ENCODE assay signal across 28 cellular contexts in genomic region chr2:24466871-24467870, GRCh38. TPM values are rescaled to one million over a fixed set of nuclear protein-coding genes. Genes with fewer than 3 reads are reported as not detected.
DNase-seq lines count a peak whose midpoint lies in the region; ATAC-seq, FAIRE-seq and TF ChIP-seq lines count a peak whose summit lies in the region.
"Had no signal": no experiment of that assay in that cellular context is flagged by ENCODE, and none has a peak within 500 bp of the region (broad histone marks: within the 10 kb centered on the region; RNA-seq: fewer than 3 reads in every experiment).

No MANE protein-coding gene starts in this region.

- no peak for DNase-seq in HepG2 (ENCODE audit: low spot score)
- no peak for DNase-seq in right lobe of liver
- peak; percentile 29 for DNase-seq in bronchial epithelial cell (ENCODE audit: low read depth)
- peak; percentile 31 for DNase-seq in lung (ENCODE audit: low spot score)
- DNase-seq in dermis blood vessel endothelial cell = no peak
- no peak for DNase-seq in DMS114 treated with DMSO at 0.1 percent for 48 hours (lab: John Stamatoyannopoulos, UW; ENCODE audit: unreplicated experiment)
- DNase-seq in HuH-7.5 (ENCODE audit: low spot score) = no peak
- DNase-seq: activated CD4-positive, alpha-beta T cell treated with anti-CD3 and anti-CD28 coated beads for 48 hours; activated gamma-delta T cell; activated T-cell treated with anti-CD3 and anti-CD28 coated beads, Interleukin-2, amount 50 U/mL, for 1 hour; CD8-positive, alpha-beta memory T cell; central memory CD4-positive, alpha-beta T cell; DMS79; gastrocnemius medialis; GF-D8; hippocampal formation; left ventricle myocardium inferior; MG63; natural killer cell; NCI-H1105 treated with DMSO at 0.1 percent for 48 hours; NCI-H2029 treated with DMSO at 0.1 percent for 48 hours; NCI-H226; NCI-H82; stimulated activated naive CD8-positive, alpha-beta T cell treated with anti-CD3 and anti-CD28 coated beads, Interleukin-15, amount 100 ng/mL, for 72 hours had no signal

- TF ChIP-seq CTCF in HepG2 (CRISPR knock-in tag; IDR thresholded peaks at IDR 0.05) (no peak), right lobe of liver (IDR thresholded peaks at IDR 0.05) (no peak), bronchial epithelial cell (IDR thresholded peaks at IDR 0.05; ENCODE audit: insufficient read depth, low read length, severe bottlenecking) (no peak), lung (IDR thresholded peaks at IDR 0.05; ENCODE audit: control extremely low read depth, extremely low read depth) (no peak)

- TF ChIP-seq RAD21 in HepG2 (CRISPR knock-in tag; IDR thresholded peaks at IDR 0.05) = no peak

- H3K27me3 ChIP-seq in HepG2 (ENCODE audit: control insufficient read depth in 1 of 2, insufficient read depth in 2 of 2, low read length in 2 of 2) = peaks cover 0 to 6% of the 10 kb centered on the region in 2 experiments; a peak in 1 of 5 replicates
- H3K27me3 ChIP-seq in right lobe of liver = no peaks in the 10 kb centered on the region
- H3K27me3 ChIP-seq in bronchial epithelial cell (ENCODE audit: control insufficient read depth, insufficient read depth, low read length) = no peaks in the 10 kb centered on the region
- H3K27me3 ChIP-seq in lung (ENCODE audit: control insufficient read depth, insufficient read depth) = no peaks in the 10 kb centered on the region
- H3K27me3 ChIP-seq: gastrocnemius medialis, MG63 had no signal

- POLR2A ChIA-PET in HepG2 (lab: Yijun Ruan, JAX) = no interaction called here

- TF ChIP-seq POLR2A in HepG2 (IDR thresholded peaks at IDR 0.05; ENCODE audit: insufficient read depth in 1 of 2, low read depth in 2 of 2, low read length in 2 of 2) (no peak), right lobe of liver (IDR thresholded peaks at IDR 0.05) (no peak)

- no peak for FAIRE-seq in HepG2 (lab: Jason Lieb, UNC)
- FAIRE-seq in bronchial epithelial cell (lab: Jason Lieb, UNC) = no peak
- FAIRE-seq: endometrium, H54 had no signal

- ATAC-seq in HepG2 (no peak), right lobe of liver (no peak), lung (ENCODE audit: insufficient read depth, low FRiP score) (no peak), HG02763 (IDR thresholded peaks at IDR 0.05; ENCODE audit: unreplicated experiment) (no peak)
- ATAC-seq: gastrocnemius medialis; natural killer cell; stimulated activated naive CD8-positive, alpha-beta T cell treated with anti-CD3 and anti-CD28 coated beads, Interleukin-15, amount 100 ng/mL, for 72 hours had no signal

- in situ Hi-C loops in HepG2 (cut with HindIII; ENCODE audit: extremely low pct_ligation_motif_present, low pct_unique_long_range_greater_than_20kb) = no loop called here

- no peak overlapping the region for H2AFZ ChIP-seq in HepG2 (ENCODE audit: low read length)

- intact Hi-C loops in HepG2 (cut with micrococcal nuclease; ENCODE audit: unreplicated experiment) = no loop called here
- intact Hi-C loops in right lobe of liver (cut with DNase I) = no loop called here

- H3K4me3 ChIP-seq in HepG2 (replicated peaks in 1 of 3; ENCODE audit: insufficient read depth in 1 of 3, low read depth in 2 of 3, low read length in 3 of 3) (no peak overlapping the region), right lobe of liver (no peak overlapping the region), bronchial epithelial cell (ENCODE audit: low read depth, low read length) (no peak overlapping the region), lung (no peak overlapping the region)
- H3K4me3 ChIP-seq: gastrocnemius medialis, left ventricle myocardium inferior, MG63, skin epidermis had no signal

- no peak overlapping the region for H3K4me2 ChIP-seq in HepG2 (ENCODE audit: low read depth, low read length)

- TF ChIP-seq EP300 in HepG2 (IDR thresholded peaks at IDR 0.05; ENCODE audit: low read depth in 2 of 2, low read length in 2 of 2) = no peak
- no peak for TF ChIP-seq EP300 in HepG2 (CRISPR knock-in tag; IDR thresholded peaks at IDR 0.05; ENCODE audit: borderline replicate concordance)

- no peaks in the 10 kb centered on the region for H4K20me1 ChIP-seq in HepG2 (ENCODE audit: insufficient read depth, low read length)

- no peaks in the 10 kb centered on the region for H3K79me2 ChIP-seq in HepG2 (ENCODE audit: insufficient read depth, low read length)

- no peak overlapping the region for H3K9ac ChIP-seq in HepG2 (ENCODE audit: insufficient read depth, low read depth, low read length)

- H3K4me1 ChIP-seq in HepG2 (ENCODE audit: insufficient read depth, low read length) = no peaks in the 10 kb centered on the region
- H3K4me1 ChIP-seq in right lobe of liver = no peaks in the 10 kb centered on the region
- H3K4me1 ChIP-seq in lung (ENCODE audit: control insufficient read depth in 2 of 2, insufficient read depth in 2 of 2, low read length in 2 of 2) = no peaks in the 10 kb centered on the region
- H3K4me1 ChIP-seq: gastrocnemius medialis, left ventricle myocardium inferior had no signal

- no peaks in the 10 kb centered on the region for H3K9me3 ChIP-seq in HepG2 (ENCODE audit: low read length)
- H3K9me3 ChIP-seq in right lobe of liver = no peaks in the 10 kb centered on the region
- no peaks in the 10 kb centered on the region for H3K9me3 ChIP-seq in lung (ENCODE audit: control insufficient read depth in 2 of 2, insufficient read depth in 1 of 2, low read length in 1 of 2)
- H3K9me3 ChIP-seq: gastrocnemius medialis, left ventricle myocardium inferior, MG63 had no signal

- CTCF ChIA-PET in HepG2 (lab: Yijun Ruan, JAX; ENCODE audit: low intra/inter-chr PET ratio, low total read pairs) = no interaction called here

- H3K36me3 ChIP-seq in HepG2 (replicated peaks in 1 of 2; ENCODE audit: control insufficient read depth in 1 of 2, insufficient read depth in 2 of 2, low read length in 2 of 2) (no peaks in the 10 kb centered on the region), right lobe of liver (no peaks in the 10 kb centered on the region), bronchial epithelial cell (ENCODE audit: control insufficient read depth, insufficient read depth, low read length) (no peaks in the 10 kb centered on the region), lung (ENCODE audit: control insufficient read depth in 2 of 2, insufficient read depth in 2 of 2, low read length in 2 of 2) (no peaks in the 10 kb centered on the region)
- H3K36me3 ChIP-seq: gastrocnemius medialis, left ventricle myocardium inferior, MG63 had no signal

- no TSS peak for BruUV-seq in HepG2 (replicated peaks; lab: Mats Ljungman, UMichigan)

- 19% methylated on average over 7 of the region's 7 CpGs for WGBS in HepG2 (ENCODE audit: low lambda C conversion rate)
- WGBS in right lobe of liver (ENCODE audit: insufficient coverage, low coverage, low lambda C conversion rate, missing lambda C conversion rate) = 74% methylated on average over 7 of the region's 7 CpGs
- WGBS in lung, 2 donors = 78 to 94% methylated on average over 7 of the region's 7 CpGs

- H3K27ac ChIP-seq in HepG2 (ENCODE audit: extremely low read length, insufficient read depth, low read length) (no peak overlapping the region), right lobe of liver (no peak overlapping the region), lung (ENCODE audit: low read depth in 1 of 2, low read length in 1 of 2) (no peak overlapping the region)
- H3K27ac ChIP-seq: gastrocnemius medialis, left ventricle myocardium inferior had no signal

TF ChIP-seq in HepG2, 621 proteins besides CTCF, POLR2A, EP300 and RAD21:
- TF ChIP-seq CEBPB (IDR thresholded peaks at IDR 0.05; ENCODE audit: borderline replicate concordance, low read depth, low read length) = peak; percentile 55
- no peak for TF ChIP-seq TBL1XR1 (IDR thresholded peaks at IDR 0.05; ENCODE audit: borderline replicate concordance, low read length, partially characterized antibody)
TF ChIP-seq in HepG2: peak in this region for 1.

RNA-seq across cellular contexts. Expression of gene NCOA1, which starts 23.9 kb away (rescaled TPM):
- total RNA-seq in HepG2 (2016; rRNA removed; fragmentation: Illumina TruSeq; extraction: Trizol) (10.0 and 10.5 TPM in 2 replicates), right lobe of liver (10 to 100 TPM; 13.5 to 18.9 (median 16.4) TPM), bronchial epithelial cell (3.4 and 7.4 TPM in 2 replicates), lung (100 to 1,000 TPM in 1 of 2 donors, 10 to 100 TPM in 1; 38.8 to 123 TPM), dermis blood vessel endothelial cell (12.8 and 13.1 TPM in 2 replicates)
- total RNA-seq in HepG2 (2016; cell fraction: cytosol; rRNA removed; fragmentation: Illumina TruSeq; extraction: Trizol; ENCODE audit: low read depth) = 10.8 and 14.2 TPM in 2 replicates
- total RNA-seq in HepG2 (2016; cell fraction: insoluble cytoplasmic fraction; rRNA removed; fragmentation: Illumina TruSeq; extraction: Trizol) = 9.4 and 9.8 TPM in 2 replicates
- total RNA-seq in HepG2 (2016; cell fraction: membrane; rRNA removed; fragmentation: Illumina TruSeq; extraction: Trizol) = 7.0 and 7.2 TPM in 2 replicates
- 11.9 and 13.8 TPM in 2 replicates for total RNA-seq in HepG2 (2016; cell fraction: nucleus; rRNA removed; fragmentation: Illumina TruSeq; extraction: Trizol)
- polyA plus RNA-seq in HepG2 (2011; rRNA removed) (10.4 and 12.0 TPM in 2 replicates), lung (10 to 100 TPM in 1 of 2 donors, 1 to 10 TPM in 1; 8.3 to 15.8 TPM)
- polyA plus RNA-seq in HepG2 (2011; cell fraction: cytosol; rRNA removed) = 5.9 and 9.5 TPM in 2 replicates
- polyA plus RNA-seq in HepG2 (2011; cell fraction: nucleus; rRNA removed) = 8.0 and 8.5 TPM in 2 replicates
- 5.8 and 6.9 TPM in 2 replicates for polyA plus RNA-seq in HepG2 (2012)
- 0.35 and 0.40 TPM in 2 replicates for polyA plus RNA-seq in HepG2 (2016; cell fraction: cytosol; fragmentation: Illumina TruSeq; extraction: Trizol; ENCODE audit: low read depth)
- 8.7 and 9.6 TPM in 2 replicates for polyA plus RNA-seq in HepG2 (2016; cell fraction: insoluble cytoplasmic fraction; fragmentation: Illumina TruSeq; extraction: Trizol; ENCODE audit: low read depth)
- 1.9 and 2.5 TPM in 2 replicates for polyA plus RNA-seq in HepG2 (2016; cell fraction: membrane; fragmentation: Illumina TruSeq; extraction: Trizol; ENCODE audit: low read depth)
- polyA plus RNA-seq in HepG2 (2016; cell fraction: nucleus; fragmentation: Illumina TruSeq; extraction: Trizol; ENCODE audit: insufficient read depth, low read depth) = 8.1 and 10.3 TPM in 2 replicates
- 18.1 and 20.0 TPM in 2 replicates for polyA minus RNA-seq in HepG2 (2011; rRNA and poly(A)+ RNA removed; ENCODE audit: low replicate concordance)
- 7.8 and 12.5 TPM in 2 replicates for polyA minus RNA-seq in HepG2 (2011; cell fraction: cytosol; rRNA and poly(A)+ RNA removed)
- polyA minus RNA-seq in HepG2 (2011; cell fraction: nucleus; rRNA and poly(A)+ RNA removed) = 43.6 and 54.5 TPM in 2 replicates

Comparison
In these comparisons a context has a peak if more than half of its experiments do, and no peak if none do; other contexts are left out.
1. DNase-seq: peak in bronchial epithelial cell (single experiment) and lung (single experiment); none in HepG2 (single experiment), right lobe of liver (0 of 3), dermis blood vessel endothelial cell (single experiment), DMS114 treated with DMSO at 0.1 percent for 48 hours (single experiment) and HuH-7.5 (single experiment).